In genomic region chr5:176743136-176743827, GRCh38 we compare ENCODE assay signal across 12 cellular contexts.
DNase-seq lines count a peak whose midpoint lies in the region; ATAC-seq and TF ChIP-seq lines count a peak whose summit lies in the region.
"Had no signal": no experiment of that assay in that cellular context is flagged by ENCODE, and none has a peak within 500 bp of the region (broad histone marks: within the 10 kb centered on the region; RNA-seq: fewer than 3 reads in every experiment).

No MANE protein-coding gene starts in this region.

- peaks cover 76 to 96% (median 91%) of the 10 kb centered on the region in 3 donors for H3K27me3 Mint-ChIP-seq in CD14-positive monocyte (ENCODE audit: low read depth in 3 of 3)
- peaks cover 74% of the 10 kb centered on the region for H3K27me3 Mint-ChIP-seq in activated CD4-positive, alpha-beta T cell treated with anti-CD3 and anti-CD28 coated beads, Interleukin-2, amount 10 ng/mL, durations not matched to agents 7 days and 5 days

- no peak for ATAC-seq in HG03039 (IDR thresholded peaks at IDR 0.05; ENCODE audit: unreplicated experiment)
- ATAC-seq: CD8-positive, alpha-beta T cell had no signal

- peaks cover 6% of the 10 kb centered on the region for H3K4me1 Mint-ChIP-seq in CD14-positive monocyte
- H3K4me1 Mint-ChIP-seq in activated CD4-positive, alpha-beta T cell treated with anti-CD3 and anti-CD28 coated beads, Interleukin-2, amount 10 ng/mL, durations not matched to agents 7 days and 5 days: peaks cover 21% of the 10 kb centered on the region

- CTCF ChIA-PET in activated CD4-positive, alpha-beta T cell treated with anti-CD3 and anti-CD28 coated beads, Interleukin-2, amount 10 ng/mL, durations not matched to agents 7 days and 5 days (lab: Charles Lee): no interaction called here

- H3K27ac ChIP-seq in coronary artery: no peak overlapping the region
- H3K27ac ChIP-seq: KMS-11, skin epidermis had no signal

- peak overlapping the region in 1 of 2 donors; percentile 49 for H3K4me3 Mint-ChIP-seq in CD14-positive monocyte
- no peak overlapping the region for H3K4me3 Mint-ChIP-seq in activated CD4-positive, alpha-beta T cell treated with anti-CD3 and anti-CD28 coated beads, Interleukin-2, amount 10 ng/mL, durations not matched to agents 7 days and 5 days
- H3K4me3 Mint-ChIP-seq: CD8-positive, alpha-beta T cell; stimulated activated naive CD8-positive, alpha-beta T cell treated with anti-CD3 and anti-CD28 coated beads, Interleukin-15, Interleukin-2, amounts not matched to agents 100 ng/mL and 50 ng/mL, for 24 hours had no signal

- TF ChIP-seq CTCF in CD14-positive monocyte (IDR thresholded peaks at IDR 0.05): no peak
- no peak for TF ChIP-seq CTCF in coronary artery (IDR thresholded peaks at IDR 0.05)

- H3K4me3 ChIP-seq in coronary artery: peak overlapping the region; percentile 25
- H3K4me3 ChIP-seq: skin epidermis had no signal

- intact Hi-C loops in CD14-positive monocyte (cut with micrococcal nuclease): no loop called here

- POLR2A ChIA-PET in activated CD4-positive, alpha-beta T cell treated with anti-CD3 and anti-CD28 coated beads, Interleukin-2, amount 10 ng/mL, durations not matched to agents 7 days and 5 days (lab: Charles Lee): no interaction called here

- H3K36me3 Mint-ChIP-seq in CD14-positive monocyte: peaks cover 0 to 2% of the 10 kb centered on the region in 2 donors
- H3K36me3 Mint-ChIP-seq in activated CD4-positive, alpha-beta T cell treated with anti-CD3 and anti-CD28 coated beads, Interleukin-2, amount 10 ng/mL, durations not matched to agents 7 days and 5 days (ENCODE audit: low read depth): no peaks in the 10 kb centered on the region
- H3K36me3 Mint-ChIP-seq: CD8-positive, alpha-beta T cell had no signal

- no peak overlapping the region for H3K27ac Mint-ChIP-seq in CD14-positive monocyte
- H3K27ac Mint-ChIP-seq in activated CD4-positive, alpha-beta T cell treated with anti-CD3 and anti-CD28 coated beads, Interleukin-2, amount 10 ng/mL, durations not matched to agents 7 days and 5 days: no peak overlapping the region
- H3K27ac Mint-ChIP-seq: CD8-positive, alpha-beta T cell; stimulated activated naive CD8-positive, alpha-beta T cell treated with anti-CD3 and anti-CD28 coated beads, Interleukin-15, Interleukin-2, amounts not matched to agents 100 ng/mL and 50 ng/mL, for 24 hours had no signal

- peak; percentile 32 for DNase-seq in CD14-positive monocyte (ENCODE audit: low spot score)
- peak; percentile 75 for DNase-seq in NCI-H1092 treated with DMSO at 0.1 percent for 48 hours (lab: John Stamatoyannopoulos, UW)
- peak; percentile 64 for DNase-seq in coronary artery (ENCODE audit: low spot score)
- DNase-seq in midbrain (lab: John Stamatoyannopoulos, UW): peak; percentile 32
- no peak for DNase-seq in activated CD4-positive, alpha-beta T cell treated with anti-CD3 and anti-CD28 coated beads, Interleukin-2, amount 10 ng/mL, durations not matched to agents 7 days and 5 days
- no peak for DNase-seq in Kasumi-1 (lab: John Stamatoyannopoulos, UW)
- DNase-seq in middle frontal gyrus (ENCODE audit: extremely low spot score, low spot score): no peak

- H3K9me3 Mint-ChIP-seq in CD14-positive monocyte: peaks cover 0 to 9% (median 2%) of the 10 kb centered on the region in 7 donors
- no peaks in the 10 kb centered on the region for H3K9me3 Mint-ChIP-seq in activated CD4-positive, alpha-beta T cell treated with anti-CD3 and anti-CD28 coated beads, Interleukin-2, amount 10 ng/mL, durations not matched to agents 7 days and 5 days
- H3K9me3 Mint-ChIP-seq: CD8-positive, alpha-beta T cell; stimulated activated naive CD8-positive, alpha-beta T cell treated with anti-CD3 and anti-CD28 coated beads, Interleukin-15, Interleukin-2, amounts not matched to agents 100 ng/mL and 50 ng/mL, for 24 hours had no signal

Comparison
In these comparisons a context has a peak if more than half of its experiments do, and no peak if none do; other contexts are left out.
1. DNase-seq: peak in CD14-positive monocyte (single experiment), NCI-H1092 treated with DMSO at 0.1 percent for 48 hours (single experiment), coronary artery (single experiment) and midbrain (single experiment); none in activated CD4-positive, alpha-beta T cell treated with anti-CD3 and anti-CD28 coated beads, Interleukin-2, amount 10 ng/mL, durations not matched to agents 7 days and 5 days (single experiment), Kasumi-1 (0 of 2) and middle frontal gyrus (single experiment).